19 cellular contexts compared by ENCODE assay signal in genomic region chr16:64738321-64738960, GRCh38.
DNase-seq lines count a peak whose midpoint lies in the region; FAIRE-seq and TF ChIP-seq lines count a peak whose summit lies in the region.
"Had no signal": no experiment of that assay in that cellular context is flagged by ENCODE, and none has a peak within 500 bp of the region (broad histone marks: within the 10 kb centered on the region; RNA-seq: fewer than 3 reads in every experiment).

No MANE protein-coding gene starts in this region.

- H2BK15ac ChIP-seq in mesendoderm (replicated peaks; ENCODE audit: low read depth), result no peak overlapping the region

- H3K4me3 ChIP-seq in OCI-LY7 (ENCODE audit: low read depth, low read length, poor library complexity, severe bottlenecking) (no peak overlapping the region), mesendoderm (ENCODE audit: low read length) (no peak overlapping the region)
- H3K4me3 ChIP-seq: lower lobe of right lung had no signal

- H4K8ac ChIP-seq in mesendoderm (ENCODE audit: low read depth, low read length), result no peak overlapping the region

- no peak overlapping the region for H2AFZ ChIP-seq in OCI-LY7 (ENCODE audit: low read length)

- H3K27ac ChIP-seq in OCI-LY7 (ENCODE audit: low read depth, low read length, poor library complexity, severe bottlenecking) (no peak overlapping the region), mesendoderm (ENCODE audit: low read depth, low read length) (no peak overlapping the region)
- H3K27ac ChIP-seq: lower lobe of right lung had no signal

- no peak overlapping the region for H3K56ac ChIP-seq in mesendoderm (ENCODE audit: low read length)

- no CpG with 5 or more reads among the region's 1 CpG for WGBS in mesendoderm (ENCODE audit: extremely low coverage, insufficient coverage, low lambda C conversion rate)

- H3K9ac ChIP-seq in mesendoderm (ENCODE audit: low read length), result no peak overlapping the region

- POLR2A ChIA-PET in OCI-LY7 (lab: Charles Lee), result no interaction called here

- no peak overlapping the region for H3K18ac ChIP-seq in mesendoderm (ENCODE audit: low read length)

- DNase-seq in AG08395 (ENCODE audit: low spot score) (peak; percentile 87), HS-27A (ENCODE audit: low read depth) (peak; percentile 77), chondrocyte (ENCODE audit: low spot score) (no peak), kidney glomerular epithelial cell (lab: John Stamatoyannopoulos, UW) (peak; percentile 69), OCI-LY7 (ENCODE audit: low spot score) (no peak), GM12891 (ENCODE audit: insufficient read length, low spot score) (no peak), NCI-H82 (lab: John Stamatoyannopoulos, UW) (no peak), mesendoderm (no peak)
- DNase-seq: activated CD4-positive, alpha-beta T cell treated with anti-CD3 and anti-CD28 coated beads, Interleukin-2, amount 50 U/mL, for 1 hour; activated naive CD4-positive, alpha-beta T cell treated with anti-CD3 and anti-CD28 coated beads, Interleukin-2, amount 50 U/mL, for 16 hours; activated T-cell treated with anti-CD3 and anti-CD28 coated beads for 4 hours; central memory CD4-positive, alpha-beta T cell; effector memory CD8-positive, alpha-beta T cell; lower lobe of right lung; NCI-H2029 treated with DMSO at 0.1 percent for 48 hours; NCI-H69 had no signal

- H2BK120ac ChIP-seq in mesendoderm (ENCODE audit: low read depth, low read length), result no peak overlapping the region

- H3K4me1 Mint-ChIP-seq in chondrocyte (ENCODE audit: low read depth), result peaks cover 14% of the 10 kb centered on the region
- H3K4me1 Mint-ChIP-seq: B cell had no signal

- intact Hi-C loops in OCI-LY7 (cut with micrococcal nuclease; ENCODE audit: unreplicated experiment), result no loop called here

- H3K4me2 ChIP-seq in OCI-LY7 (ENCODE audit: low read length), result no peak overlapping the region
- H3K4me2 ChIP-seq in mesendoderm (ENCODE audit: low read length), result no peak overlapping the region

- H3K4ac ChIP-seq in mesendoderm (ENCODE audit: low read depth, low read length), result no peak overlapping the region

- CTCF ChIA-PET in OCI-LY7 (lab: Charles Lee; ENCODE audit: unreplicated experiment), result no interaction called here

- H3K36me3 ChIP-seq in OCI-LY7 (ENCODE audit: insufficient read depth, low read length), result no peaks in the 10 kb centered on the region
- no peaks in the 10 kb centered on the region for H3K36me3 ChIP-seq in mesendoderm (ENCODE audit: control insufficient read depth, insufficient read depth, low read length)
- H3K36me3 ChIP-seq: lower lobe of right lung had no signal

- H2BK5ac ChIP-seq in mesendoderm (ENCODE audit: low read length), result no peak overlapping the region

- no peaks in the 10 kb centered on the region for H3K27me3 ChIP-seq in mesendoderm (ENCODE audit: insufficient read depth, low read length, poor library complexity)

- H3K4me3 Mint-ChIP-seq in chondrocyte (ENCODE audit: unreplicated experiment), result no peak overlapping the region
- H3K4me3 Mint-ChIP-seq: B cell; effector memory CD8-positive, alpha-beta T cell; nephron had no signal

- no peaks in the 10 kb centered on the region for H4K20me1 ChIP-seq in OCI-LY7 (ENCODE audit: insufficient read depth, low read length)

- H3K9me3 ChIP-seq in OCI-LY7 (ENCODE audit: low read length), result no peaks in the 10 kb centered on the region
- H3K9me3 ChIP-seq: lower lobe of right lung had no signal

- H3K23ac ChIP-seq in mesendoderm (ENCODE audit: low read length), result no peak overlapping the region

- BruUV-seq in OCI-LY7 (replicated peaks; lab: Mats Ljungman, UMichigan), result no TSS peak

- H3K79me2 ChIP-seq in OCI-LY7 (ENCODE audit: insufficient read depth, low read depth, low read length), result no peaks in the 10 kb centered on the region
- H3K79me2 ChIP-seq in mesendoderm (ENCODE audit: control insufficient read depth, insufficient read depth, low read length), result no peaks in the 10 kb centered on the region

- peak overlapping the region; percentile 86 for H3K27ac Mint-ChIP-seq in chondrocyte (ENCODE audit: unreplicated experiment)
- H3K27ac Mint-ChIP-seq: B cell; effector memory CD8-positive, alpha-beta T cell; nephron had no signal

- no peaks in the 10 kb centered on the region for H3K79me1 ChIP-seq in mesendoderm (ENCODE audit: low read length)

- no peak for FAIRE-seq in GM12891 (lab: Jason Lieb, UNC)
- FAIRE-seq: HepG2 had no signal

- H3K9me3 Mint-ChIP-seq in chondrocyte (ENCODE audit: low read depth), result peaks cover 14% of the 10 kb centered on the region

- H4K5ac ChIP-seq in mesendoderm (ENCODE audit: low read length), result no peak overlapping the region

- H3K36me3 Mint-ChIP-seq in chondrocyte (ENCODE audit: low read depth), result peaks cover 2% of the 10 kb centered on the region

- no peak for TF ChIP-seq POLR2A in GM12891 (IDR thresholded peaks at IDR 0.05; ENCODE audit: low read depth, low read length)

- TF ChIP-seq CTCF in chondrocyte (IDR thresholded peaks at IDR 0.05) (no peak), OCI-LY7 (conservative IDR thresholded peaks at IDR 0.05; ENCODE audit: low read length) (no peak)

- no peaks in the 10 kb centered on the region for H3K9me2 ChIP-seq in OCI-LY7 (ENCODE audit: insufficient read depth, low read length)

- H3K4me1 ChIP-seq in OCI-LY7 (ENCODE audit: insufficient read depth, low read length, poor library complexity, severe bottlenecking), result no peaks in the 10 kb centered on the region
- H3K4me1 ChIP-seq in mesendoderm (ENCODE audit: control insufficient read depth, low read depth, low read length), result no peaks in the 10 kb centered on the region
- H3K4me1 ChIP-seq: lower lobe of right lung had no signal

- no peak overlapping the region for H2AK5ac ChIP-seq in mesendoderm (ENCODE audit: low read length)

- H3K27me3 Mint-ChIP-seq in chondrocyte (ENCODE audit: low read depth), result no peaks in the 10 kb centered on the region
- H3K27me3 Mint-ChIP-seq: B cell; effector memory CD8-positive, alpha-beta T cell had no signal

TF ChIP-seq in GM12891, 5 proteins besides CTCF, POLR2A, EP300 and RAD21:
- no peak for TF ChIP-seq POU2F2 (IDR thresholded peaks at IDR 0.05; ENCODE audit: low read depth, low read length)
- no peak for TF ChIP-seq PAX5 (IDR thresholded peaks at IDR 0.05; ENCODE audit: insufficient read depth, low read length, severe bottlenecking)
- TF ChIP-seq TAF1 (IDR thresholded peaks at IDR 0.05; ENCODE audit: low read depth, low read length), result no peak
- no peak for TF ChIP-seq POLR2AphosphoS5 (IDR thresholded peaks at IDR 0.05; ENCODE audit: low read depth, low read length)

Comparison
In these comparisons a context has a peak if more than half of its experiments do, and no peak if none do; other contexts are left out.
1. DNase-seq: peak in AG08395 (single experiment), HS-27A (single experiment) and kidney glomerular epithelial cell (single experiment); none in chondrocyte (single experiment), OCI-LY7 (single experiment), GM12891 (single experiment), NCI-H82 (single experiment) and mesendoderm (single experiment).